Comparison of ENCODE assay signal across 1 cellular context in genomic region chr7:47253650-47254080, GRCh38.
A peak's percentile ranks its signal among the peaks of the same experiment; 100 is the strongest.
TF ChIP-seq lines count a peak whose summit lies in the region.

No MANE protein-coding gene starts in this region.

TF ChIP-seq in HepG2, 621 proteins besides CTCF, POLR2A, EP300 and RAD21 (continued from another document):
- TF ChIP-seq ZNF598 (CRISPR knock-in tag; IDR thresholded peaks at IDR 0.05; ENCODE audit: borderline replicate concordance): 0 out of 2 replicates have a peak, but pooled peaks have one; percentile 22
- no peak for TF ChIP-seq ZNF562 (CRISPR knock-in tag; IDR thresholded peaks at IDR 0.05; ENCODE audit: borderline replicate concordance)
- TF ChIP-seq JDP2 (CRISPR knock-in tag; IDR thresholded peaks at IDR 0.05; ENCODE audit: borderline replicate concordance): no peak
